In genomic region chr12:1811281-1811947, GRCh38 we compare ENCODE assay signal across 1 cellular context.
A peak's percentile ranks its signal among the peaks of the same experiment; 100 is the strongest.
TF ChIP-seq lines count a peak whose summit lies in the region.

No MANE protein-coding gene starts in this region.

TF ChIP-seq in HepG2, 621 proteins besides CTCF, POLR2A, EP300 and RAD21 (continued from another document):
- 0 out of 2 replicates have a peak, but pooled peaks have one; percentile 8 for TF ChIP-seq FOXK1 (CRISPR knock-in tag; IDR thresholded peaks at IDR 0.05; ENCODE audit: borderline replicate concordance, low read depth)
- TF ChIP-seq ZNF883 (CRISPR knock-in tag; IDR thresholded peaks at IDR 0.05; ENCODE audit: not compliant biosample characterization) = no peak
